In genomic region chr7:4561775-4562174, GRCh38 we compare ENCODE assay signal across 26 cellular contexts.
A peak's percentile ranks its signal among the peaks of the same experiment; 100 is the strongest.
DNase-seq lines count a peak whose midpoint lies in the region; ATAC-seq and TF ChIP-seq lines count a peak whose summit lies in the region.
"Had no signal": no experiment of that assay in that cellular context is flagged by ENCODE, and none has a peak within 500 bp of the region (broad histone marks: within the 10 kb centered on the region; RNA-seq: fewer than 3 reads in every experiment).

No MANE protein-coding gene starts in this region.

- no peaks in the 10 kb centered on the region for H3K36me3 Mint-ChIP-seq in neural progenitor cell
- peaks cover 0 to 5% of the 10 kb centered on the region in 2 donors for H3K36me3 Mint-ChIP-seq in CD4-positive, alpha-beta memory T cell
- H3K36me3 Mint-ChIP-seq: CD8-positive, alpha-beta T cell had no signal

- H3K4me1 Mint-ChIP-seq in neural progenitor cell, result peaks cover 5% of the 10 kb centered on the region
- H3K4me1 Mint-ChIP-seq in CD4-positive, alpha-beta memory T cell, result no peaks in the 10 kb centered on the region
- H3K4me1 Mint-ChIP-seq: activated CD4-positive, alpha-beta T cell treated with anti-CD3 and anti-CD28 coated beads, Interleukin-2, amount 10 ng/mL, durations not matched to agents 7 days and 5 days; activated naive CD8-positive, alpha-beta T cell treated with anti-CD3 and anti-CD28 coated beads, Interleukin-2, amount 50 U/mL, for 24 hours had no signal

- no peak overlapping the region for H3K27ac Mint-ChIP-seq in neural progenitor cell
- no peak overlapping the region for H3K27ac Mint-ChIP-seq in CD4-positive, alpha-beta memory T cell
- H3K27ac Mint-ChIP-seq: activated CD4-positive, alpha-beta T cell treated with anti-CD3 and anti-CD28 coated beads, Interleukin-2, amount 10 ng/mL, durations not matched to agents 7 days and 5 days; activated naive CD8-positive, alpha-beta T cell treated with anti-CD3 and anti-CD28 coated beads, Interleukin-2, amount 50 U/mL, for 24 hours; CD8-positive, alpha-beta T cell had no signal

- H3K9me3 ChIP-seq in neural progenitor cell (ENCODE audit: low read depth), result no peaks in the 10 kb centered on the region
- no peaks in the 10 kb centered on the region for H3K9me3 ChIP-seq in CD4-positive, alpha-beta memory T cell (ENCODE audit: control insufficient read depth in 1 of 2, low read length in 2 of 2)
- H3K9me3 ChIP-seq: HAP-1, MG63, right lobe of liver, transverse colon had no signal

- intact Hi-C loops in CD4-positive, alpha-beta memory T cell (cut with micrococcal nuclease), result no loop called here

- H3K79me2 ChIP-seq in neural progenitor cell (ENCODE audit: low read depth), result no peaks in the 10 kb centered on the region
- H3K79me2 ChIP-seq: hepatocyte had no signal

- ATAC-seq in GM18505 (IDR thresholded peaks at IDR 0.05; ENCODE audit: unreplicated experiment), result no peak
- ATAC-seq: activated naive CD8-positive, alpha-beta T cell treated with anti-CD3 and anti-CD28 coated beads, Interleukin-2, amount 50 U/mL, for 24 hours; activated T-cell treated with anti-CD3 and anti-CD28 coated beads, Interleukin-2, amount 50 U/mL, for 4 hours; CD8-positive, alpha-beta T cell; gastroesophageal sphincter; left colon; right lobe of liver had no signal

- H3K9me3 Mint-ChIP-seq in neural progenitor cell, result peaks cover 10% of the 10 kb centered on the region
- H3K9me3 Mint-ChIP-seq in CD4-positive, alpha-beta memory T cell, result peaks cover 0 to 3% (median under 1%) of the 10 kb centered on the region in 8 donors
- H3K9me3 Mint-ChIP-seq: activated CD4-positive, alpha-beta T cell treated with anti-CD3 and anti-CD28 coated beads, Interleukin-2, amount 10 ng/mL, durations not matched to agents 7 days and 5 days; activated naive CD8-positive, alpha-beta T cell treated with anti-CD3 and anti-CD28 coated beads, Interleukin-2, amount 50 U/mL, for 24 hours; activated T-cell treated with anti-CD3 and anti-CD28 coated beads, Interleukin-2, amount 50 U/mL, for 4 hours; CD8-positive, alpha-beta T cell had no signal

- no peaks in the 10 kb centered on the region for H3K36me3 ChIP-seq in neural progenitor cell
- no peaks in the 10 kb centered on the region for H3K36me3 ChIP-seq in CD4-positive, alpha-beta memory T cell (ENCODE audit: insufficient read depth, low read length)
- H3K36me3 ChIP-seq: gastroesophageal sphincter, HAP-1, MG63, right lobe of liver, transverse colon had no signal

- in situ Hi-C loops in ACHN (cut with HindIII; ENCODE audit: low pct_ligation_motif_present, low pct_unique_long_range_greater_than_20kb, low sequenced_read_pairs), result no loop called here

- TF ChIP-seq POLR2A in GM18505 (IDR thresholded peaks at IDR 0.05; ENCODE audit: borderline replicate concordance, extremely low read depth, insufficient read depth, insufficient read length), result no peak

- H3K4me3 Mint-ChIP-seq in neural progenitor cell, result no peak overlapping the region
- no peak overlapping the region for H3K4me3 Mint-ChIP-seq in CD4-positive, alpha-beta memory T cell
- H3K4me3 Mint-ChIP-seq: activated CD4-positive, alpha-beta T cell treated with anti-CD3 and anti-CD28 coated beads, Interleukin-2, amount 10 ng/mL, durations not matched to agents 7 days and 5 days; activated naive CD8-positive, alpha-beta T cell treated with anti-CD3 and anti-CD28 coated beads, Interleukin-2, amount 50 U/mL, for 24 hours; activated T-cell treated with anti-CD3 and anti-CD28 coated beads, Interleukin-2, amount 50 U/mL, for 4 hours; CD8-positive, alpha-beta T cell; neural crest cell had no signal

- H3K4me2 ChIP-seq in neural progenitor cell, result no peak overlapping the region
- H3K4me2 ChIP-seq: hepatocyte had no signal

- no peak overlapping the region for H3K27ac ChIP-seq in neural progenitor cell
- no peak overlapping the region for H3K27ac ChIP-seq in CD4-positive, alpha-beta memory T cell (ENCODE audit: low read depth, low read length)
- H3K27ac ChIP-seq: dorsolateral prefrontal cortex, gastroesophageal sphincter, hepatocyte, right lobe of liver, transverse colon, VCaP had no signal

- no peaks in the 10 kb centered on the region for H3F3A ChIP-seq in neural progenitor cell (ENCODE audit: low read depth)

- no peak overlapping the region for H3K9ac ChIP-seq in neural progenitor cell

- POLR2A ChIA-PET in HEK293T (lab: Yijun Ruan, JAX), result no interaction called here
- POLR2A ChIA-PET in CD4-positive, alpha-beta memory T cell (lab: Charles Lee; ENCODE audit: partially characterized antibody), result no interaction called here

- peak overlapping the region; percentile 54 for H2AFZ ChIP-seq in neural progenitor cell (replicated peaks)
- H2AFZ ChIP-seq: hepatocyte had no signal

- H3K27me3 Mint-ChIP-seq in neural progenitor cell (ENCODE audit: insufficient read depth, low read depth), result peaks cover 5% of the 10 kb centered on the region
- H3K27me3 Mint-ChIP-seq in CD4-positive, alpha-beta memory T cell, result peaks cover 15 to 27% of the 10 kb centered on the region in 2 donors

- no peaks in the 10 kb centered on the region for H3K4me1 ChIP-seq in neural progenitor cell
- H3K4me1 ChIP-seq in CD4-positive, alpha-beta memory T cell (ENCODE audit: insufficient read depth, low read length), result no peaks in the 10 kb centered on the region
- H3K4me1 ChIP-seq: gastroesophageal sphincter, HAP-1, right lobe of liver, transverse colon had no signal

- CTCF ChIA-PET in HEK293T (lab: Yijun Ruan, JAX), result interaction anchor here (0.7 kb wide), 2 partner anchors 111 to 374 kb away, joined by 3 read pairs; no protein-coding TSS in a partner anchor
- CTCF ChIA-PET in CD4-positive, alpha-beta memory T cell (lab: Charles Lee; ENCODE audit: partially characterized antibody), result no interaction called here

- DNase-seq in ACHN (peak; percentile 24), HEK293T (ENCODE audit: extremely low spot score) (peak; percentile 22), SK-N-DZ (ENCODE audit: low spot score) (peak; percentile 28), neural progenitor cell (ENCODE audit: low spot score) (peak; percentile 58), SW480 (ENCODE audit: low spot score) (no peak)
- DNase-seq in CD4-positive, alpha-beta memory T cell, result no peak
- DNase-seq: activated CD4-positive, alpha-beta T cell treated with anti-CD3 and anti-CD28 coated beads, Interleukin-2, amount 10 ng/mL, durations not matched to agents 7 days and 5 days; activated naive CD8-positive, alpha-beta T cell treated with anti-CD3 and anti-CD28 coated beads, Interleukin-2, amount 50 U/mL, for 24 hours; activated T-cell treated with anti-CD3 and anti-CD28 coated beads, Interleukin-2, amount 50 U/mL, for 4 hours; CD8-positive, alpha-beta T cell; dorsolateral prefrontal cortex; left colon; MG63; NCI-H1417; NCI-H446; NK-92 treated with Interleukin-12 subunit alpha and Interleukin-12 subunit beta, amount 100 ng/mL, for 24 hours; right lobe of liver; stimulated activated CD4-positive, alpha-beta T cell treated with anti-CD3 and anti-CD28 coated beads, Interleukin-2, amount 100 ng/mL, for 48 hours; T-helper 2 cell; transverse colon had no signal

- no peak overlapping the region for H3K4me3 ChIP-seq in neural progenitor cell
- no peak overlapping the region for H3K4me3 ChIP-seq in CD4-positive, alpha-beta memory T cell (ENCODE audit: low read length in 2 of 2)
- H3K4me3 ChIP-seq: dorsolateral prefrontal cortex, gastroesophageal sphincter, HAP-1, hepatocyte, MG63, right lobe of liver, transverse colon had no signal

- peak; percentile 47 for TF ChIP-seq CTCF in neural progenitor cell (IDR thresholded peaks at IDR 0.05)

- no peaks in the 10 kb centered on the region for H3K27me3 ChIP-seq in neural progenitor cell
- peaks cover 5% of the 10 kb centered on the region for H3K27me3 ChIP-seq in CD4-positive, alpha-beta memory T cell (ENCODE audit: insufficient read depth, low read length)
- H3K27me3 ChIP-seq: hepatocyte, MG63, right lobe of liver had no signal

- H4K20me1 ChIP-seq in neural progenitor cell (ENCODE audit: low read depth), result no peaks in the 10 kb centered on the region

TF ChIP-seq in HEK293T, 16 proteins besides CTCF, POLR2A, EP300 and RAD21:
- TF ChIP-seq HDGF (IDR thresholded peaks at IDR 0.05; ENCODE audit: borderline replicate concordance), result no peak
- TF ChIP-seq SUZ12 (IDR thresholded peaks at IDR 0.05), result no peak
- TF ChIP-seq, protein P1, sequence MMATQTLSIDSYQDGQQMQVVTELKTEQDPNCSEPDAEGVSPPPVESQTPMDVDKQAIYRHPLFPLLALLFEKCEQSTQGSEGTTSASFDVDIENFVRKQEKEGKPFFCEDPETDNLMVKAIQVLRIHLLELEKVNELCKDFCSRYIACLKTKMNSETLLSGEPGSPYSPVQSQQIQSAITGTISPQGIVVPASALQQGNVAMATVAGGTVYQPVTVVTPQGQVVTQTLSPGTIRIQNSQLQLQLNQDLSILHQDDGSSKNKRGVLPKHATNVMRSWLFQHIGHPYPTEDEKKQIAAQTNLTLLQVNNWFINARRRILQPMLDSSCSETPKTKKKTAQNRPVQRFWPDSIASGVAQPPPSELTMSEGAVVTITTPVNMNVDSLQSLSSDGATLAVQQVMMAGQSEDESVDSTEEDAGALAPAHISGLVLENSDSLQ (IDR thresholded peaks at IDR 0.05), result no peak
- TF ChIP-seq SP1 (IDR thresholded peaks at IDR 0.05), result no peak
- TF ChIP-seq ZNF384 (IDR thresholded peaks at IDR 0.05), result no peak
- no peak for TF ChIP-seq NFRKB (IDR thresholded peaks at IDR 0.05)
- no peak for TF ChIP-seq FOXM1 (IDR thresholded peaks at IDR 0.05; ENCODE audit: borderline replicate concordance)
- TF ChIP-seq CTBP1 (IDR thresholded peaks at IDR 0.05; ENCODE audit: borderline replicate concordance), result no peak
- no peak for TF ChIP-seq TARDBP (IDR thresholded peaks at IDR 0.05)
- TF ChIP-seq FOXA1 (IDR thresholded peaks at IDR 0.05), result no peak
- no peak for TF ChIP-seq FOXK2 (IDR thresholded peaks at IDR 0.05)
- no peak for TF ChIP-seq ELF4 (IDR thresholded peaks at IDR 0.05)
- no peak for TF ChIP-seq L3MBTL2 (conservative IDR thresholded peaks at IDR 0.05)
- no peak for TF ChIP-seq LEF1 (IDR thresholded peaks at IDR 0.05; ENCODE audit: borderline replicate concordance)
- TF ChIP-seq ARNT (IDR thresholded peaks at IDR 0.05), result no peak
- no peak for TF ChIP-seq BHLHE40 (IDR thresholded peaks at IDR 0.05; ENCODE audit: borderline replicate concordance)

Comparison
In these comparisons a context has a peak if more than half of its experiments do, and no peak if none do; other contexts are left out.
1. DNase-seq: peak in ACHN (single experiment), HEK293T (single experiment), SK-N-DZ (single experiment) and neural progenitor cell (single experiment); none in SW480 (single experiment) and CD4-positive, alpha-beta memory T cell (0 of 5).